Comparison of ENCODE assay signal across 8 cellular contexts in genomic region chr7:12389089-12389700, GRCh38. TPM values are rescaled to one million over a fixed set of nuclear protein-coding genes. Genes with fewer than 3 reads are reported as not detected.
DNase-seq lines count a peak whose midpoint lies in the region; ATAC-seq and TF ChIP-seq lines count a peak whose summit lies in the region.

No MANE protein-coding gene starts in this region.

- DNase-seq in CD4-positive, alpha-beta T cell, result peak in 5 of 10 experiments; percentile 7 to 11 (median 9)
- DNase-seq in NCI-H128 (lab: John Stamatoyannopoulos, UW; ENCODE audit: unreplicated experiment) (peak; percentile 43), SKM-1 (lab: John Stamatoyannopoulos, UW; ENCODE audit: unreplicated experiment) (peak; percentile 8), chondrocyte (ENCODE audit: low spot score) (no peak), memory B cell (ENCODE audit: low spot score in 2 of 2) (no peak), UCSD-AML1 (lab: John Stamatoyannopoulos, UW; ENCODE audit: unreplicated experiment) (no peak)

- no peaks in the 10 kb centered on the region for H3K9me3 ChIP-seq in CD4-positive, alpha-beta T cell (ENCODE audit: control insufficient read depth, low read length)

- no peak overlapping the region for H3K27ac Mint-ChIP-seq in CD4-positive, alpha-beta T cell
- H3K27ac Mint-ChIP-seq in chondrocyte (ENCODE audit: unreplicated experiment), result no peak overlapping the region
- no peak overlapping the region for H3K27ac Mint-ChIP-seq in memory B cell

- intact Hi-C loops in CD4-positive, alpha-beta T cell (cut with DNase I, micrococcal nuclease), result loop anchor here in 1 of 2 experiments (1.0 kb wide), 1 partner anchor 101 kb away; no protein-coding TSS in a partner anchor

- H3K36me3 Mint-ChIP-seq in CD4-positive, alpha-beta T cell (ENCODE audit: low read depth), result no peaks in the 10 kb centered on the region
- H3K36me3 Mint-ChIP-seq in chondrocyte (ENCODE audit: low read depth) (no peaks in the 10 kb centered on the region), memory B cell (no peaks in the 10 kb centered on the region)

- no peak overlapping the region for H3K4me3 Mint-ChIP-seq in CD4-positive, alpha-beta T cell
- H3K4me3 Mint-ChIP-seq in chondrocyte (ENCODE audit: unreplicated experiment), result no peak overlapping the region
- H3K4me3 Mint-ChIP-seq in memory B cell, result no peak overlapping the region

- H3K27me3 Mint-ChIP-seq in CD4-positive, alpha-beta T cell, result no peaks in the 10 kb centered on the region
- H3K27me3 Mint-ChIP-seq in chondrocyte (ENCODE audit: low read depth) (peaks cover 17% of the 10 kb centered on the region), memory B cell (peaks cover 1% of the 10 kb centered on the region)

- no peaks in the 10 kb centered on the region for H3K4me1 Mint-ChIP-seq in CD4-positive, alpha-beta T cell (ENCODE audit: low read depth)
- H3K4me1 Mint-ChIP-seq in chondrocyte (ENCODE audit: low read depth) (no peaks in the 10 kb centered on the region), memory B cell (peaks cover 2% of the 10 kb centered on the region)

- H3K27me3 ChIP-seq in CD4-positive, alpha-beta T cell (ENCODE audit: control insufficient read depth, insufficient read depth, low read length), result no peaks in the 10 kb centered on the region

- CTCF ChIA-PET in CD4-positive, alpha-beta T cell (lab: Charles Lee), result interaction anchor here (0.8 to 1.0 kb wide), 4 partner anchors 9 to 101 kb away, joined by 3 to 4 read pairs (median 3); no protein-coding TSS in a partner anchor

- POLR2A ChIA-PET in CD4-positive, alpha-beta T cell (lab: Charles Lee), result no interaction called here

- no peak overlapping the region for H3K27ac ChIP-seq in CD4-positive, alpha-beta T cell (ENCODE audit: low read depth, low read length)

- peak; percentile 84 for ATAC-seq in CD4-positive, alpha-beta T cell (ENCODE audit: poor library complexity)
- peak; percentile 97 for ATAC-seq in GM18517 (IDR thresholded peaks at IDR 0.05; ENCODE audit: unreplicated experiment)
- peak; percentile 97 for ATAC-seq in HG02884 (IDR thresholded peaks at IDR 0.05; ENCODE audit: unreplicated experiment)
- ATAC-seq in memory B cell (ENCODE audit: low read depth), result peak; percentile 60

- no peaks in the 10 kb centered on the region for H3K9me3 Mint-ChIP-seq in CD4-positive, alpha-beta T cell
- H3K9me3 Mint-ChIP-seq in chondrocyte (ENCODE audit: low read depth) (no peaks in the 10 kb centered on the region), memory B cell (no peaks in the 10 kb centered on the region)

- TF ChIP-seq CTCF in CD4-positive, alpha-beta T cell (IDR thresholded peaks at IDR 0.05), result peak; percentile 74
- TF ChIP-seq CTCF in chondrocyte (IDR thresholded peaks at IDR 0.05), result peak; percentile 89

RNA-seq across cellular contexts. Expression of gene VWDE, which starts 14.5 kb away (rescaled TPM):
- 1 to 10 TPM; 1.5 TPM for total RNA-seq in CD4-positive, alpha-beta T cell
- total RNA-seq in chondrocyte, result not detected in 3 replicates

Comparison
In these comparisons a context has a peak if more than half of its experiments do, and no peak if none do; other contexts are left out.
1. DNase-seq: peak in NCI-H128 (single experiment) and SKM-1 (single experiment); none in chondrocyte (single experiment), memory B cell (0 of 2) and UCSD-AML1 (single experiment).
2. Peak in every context shown above with its lines, with median percentiles within 50 percentile points of each other: ATAC-seq.